In genomic region chr9:114247491-114247890, GRCh38 we compare ENCODE assay signal across 5 cellular contexts.
"Had no signal": no experiment of that assay in that cellular context is flagged by ENCODE, and none has a peak within 500 bp of the region (broad histone marks: within the 10 kb centered on the region; RNA-seq: fewer than 3 reads in every experiment).

No MANE protein-coding gene starts in this region.

- DNase-seq: H9, HCEC 1CT, HFFc6, IMR-90 had no signal

- H3K4me3 ChIP-seq: GM23338 had no signal
